Comparison of ENCODE assay signal across 8 cellular contexts in the genomic region with DNA sequence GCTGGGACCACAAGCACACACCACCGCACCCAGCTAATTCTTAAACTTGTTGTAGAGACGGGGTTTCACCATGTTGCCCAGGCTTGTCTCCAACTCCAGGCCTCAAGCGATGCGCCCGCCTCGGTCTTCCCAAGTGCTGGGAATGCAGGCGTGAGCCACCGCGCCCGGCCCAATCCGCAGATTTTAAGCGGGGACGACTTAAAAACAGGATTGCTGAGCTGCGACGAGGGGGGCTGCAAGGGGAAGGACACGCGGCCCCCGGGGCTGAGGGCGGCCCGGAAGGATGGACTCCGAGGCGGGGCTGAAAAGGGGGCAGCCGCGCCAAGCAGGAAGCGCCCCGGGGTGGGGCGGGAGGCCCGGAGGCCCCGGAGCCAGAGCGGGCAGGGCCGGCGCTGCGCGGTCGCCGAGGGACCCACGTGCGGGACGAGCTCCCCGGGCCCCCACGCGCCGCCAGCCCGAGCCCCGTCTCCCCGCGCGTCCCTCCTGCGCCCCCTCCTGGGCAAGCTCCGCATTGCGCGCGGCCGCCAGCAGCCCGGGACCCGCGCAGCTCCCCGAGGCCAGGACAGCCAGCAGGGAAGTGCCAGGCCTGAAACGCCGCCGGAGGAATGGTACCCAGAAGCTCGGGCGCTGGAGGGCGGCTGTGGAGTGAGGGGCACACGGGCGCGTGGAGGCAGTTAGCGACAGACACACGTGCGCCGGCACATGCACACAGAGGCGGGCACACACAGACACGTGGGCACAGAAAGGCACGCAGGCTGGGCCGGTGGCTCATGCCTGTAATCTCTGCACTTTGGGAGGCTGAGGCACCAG. TPM values are rescaled to one million over a fixed set of nuclear protein-coding genes. Genes with fewer than 3 reads are reported as not detected.
A peak's percentile ranks its signal among the peaks of the same experiment; 100 is the strongest.
DNase-seq lines count a peak whose midpoint lies in the region; ATAC-seq and TF ChIP-seq lines count a peak whose summit lies in the region.

No MANE protein-coding gene starts in this region.

- in situ Hi-C loops in T47D (cut with HindIII; ENCODE audit: low pct_unique_long_range_greater_than_20kb, low sequenced_read_pairs), result no loop called here

- H3K4me1 ChIP-seq in ES-I3 (ENCODE audit: insufficient read depth, low read length), result peaks cover 3% of the 10 kb centered on the region; the same call in 1 of the 2 replicates

- H3K9me3 ChIP-seq in ES-I3 (ENCODE audit: control insufficient read depth, insufficient read depth, low read length), result no peaks in the 10 kb centered on the region

- no peaks in the 10 kb centered on the region for H3K36me3 ChIP-seq in ES-I3 (ENCODE audit: insufficient read depth, low read length)

- ATAC-seq in WTC11 (peak; percentile 9), HG02981 (IDR thresholded peaks at IDR 0.05; ENCODE audit: unreplicated experiment) (no peak)

- no peaks in the 10 kb centered on the region for H3K9me3 Mint-ChIP-seq in WTC11

- H3K27me3 Mint-ChIP-seq in WTC11 (ENCODE audit: low read depth), result peaks cover 13% of the 10 kb centered on the region; the same call in 1 of the 2 replicates

- H3K36me3 Mint-ChIP-seq in WTC11, result no peaks in the 10 kb centered on the region

- POLR2A ChIA-PET in WTC11 (lab: Charles Lee), result interaction anchor here (0.6 to 2.3 kb wide), 4 partner anchors 12 to 96 kb away, joined by 3 to 11 read pairs (median 4); no protein-coding TSS in a partner anchor

- peak; percentile 98 for TF ChIP-seq CTCF in LNCaP clone FGC (IDR thresholded peaks at IDR 0.05; ENCODE audit: control insufficient read depth, extremely low read depth, insufficient read depth)
- TF ChIP-seq CTCF in WTC11 (IDR thresholded peaks at IDR 0.05), result peak; percentile 94

- H3K27ac Mint-ChIP-seq in WTC11, result no peak overlapping the region

- DNase-seq in LNCaP clone FGC (ENCODE audit: low read depth), result no peak
- peak; percentile 80 for DNase-seq in WTC11 (ENCODE audit: low spot score)
- DNase-seq in T47D (ENCODE audit: low read depth in 1 of 2, low spot score in 1 of 2), result peak; percentile 60 to 70
- peak; percentile 76 for DNase-seq in inferior parietal cortex (ENCODE audit: extremely low spot score)
- peak; percentile 84 for DNase-seq in stimulated activated CD4-positive, alpha-beta T cell treated with anti-CD3 and anti-CD28 coated beads, Interleukin-15, amount 100 ng/mL, for 24 hours
- DNase-seq in NCI-H774 (lab: John Stamatoyannopoulos, UW), result no peak

- H3K4me3 Mint-ChIP-seq in WTC11, result peak overlapping the region; percentile 27

- CTCF ChIA-PET in WTC11 (lab: Charles Lee), result interaction anchor here (0.6 to 12.0 kb wide), 66 partner anchors 9 to 414 kb away, joined by 3 to 312 read pairs (median 6); partner anchors contain the start of genes CALML6, CDK11A, CFAP74 and FAAP20

- H3K4me1 Mint-ChIP-seq in WTC11, result peaks cover 23% of the 10 kb centered on the region

- H3K9ac ChIP-seq in ES-I3 (ENCODE audit: low read depth, low read length), result peak overlapping the region; percentile 40; the same call in 1 of the 2 replicates

- no peak overlapping the region for H3K4me3 ChIP-seq in LNCaP clone FGC (ENCODE audit: low read depth, low read length)

TF ChIP-seq in WTC11, 78 proteins besides CTCF, POLR2A, EP300 and RAD21 (continues in another document):
- TF ChIP-seq FOXP1 (CRISPR knock-in tag; IDR thresholded peaks at IDR 0.05; ENCODE audit: borderline replicate concordance) (peak; percentile 74; the same call in 1 of the 2 replicates), PRRX2 (CRISPR knock-in tag; IDR thresholded peaks at IDR 0.05) (no peak), CBFB (CRISPR knock-in tag; IDR thresholded peaks at IDR 0.05; ENCODE audit: low read depth) (no peak), TP53 (CRISPR knock-in tag; IDR thresholded peaks at IDR 0.05) (no peak), HMGA2 (CRISPR knock-in tag; IDR thresholded peaks at IDR 0.05) (no peak), FOXK1 (CRISPR knock-in tag; IDR thresholded peaks at IDR 0.05) (no peak; the same call in 1 of the 2 replicates), SP1 (CRISPR knock-in tag; conservative IDR thresholded peaks at IDR 0.05) (peak; percentile 59), ZNF425 (CRISPR knock-in tag; conservative IDR thresholded peaks at IDR 0.05) (no peak), HMGXB4 (CRISPR knock-in tag; IDR thresholded peaks at IDR 0.05) (peak; percentile 64), MYBL2 (CRISPR knock-in tag; IDR thresholded peaks at IDR 0.05) (peak; percentile 59; the same call in 1 of the 2 replicates), ZNF317 (CRISPR knock-in tag; IDR thresholded peaks at IDR 0.05; ENCODE audit: borderline replicate concordance, low read depth) (no peak), ELF4 (CRISPR knock-in tag; IDR thresholded peaks at IDR 0.05; ENCODE audit: low read depth) (no peak), NFE2L1 (CRISPR knock-in tag; IDR thresholded peaks at IDR 0.05) (0 out of 2 replicates have a peak, but pooled peaks have one; percentile 30)
- TF ChIP-seq, protein P1, sequence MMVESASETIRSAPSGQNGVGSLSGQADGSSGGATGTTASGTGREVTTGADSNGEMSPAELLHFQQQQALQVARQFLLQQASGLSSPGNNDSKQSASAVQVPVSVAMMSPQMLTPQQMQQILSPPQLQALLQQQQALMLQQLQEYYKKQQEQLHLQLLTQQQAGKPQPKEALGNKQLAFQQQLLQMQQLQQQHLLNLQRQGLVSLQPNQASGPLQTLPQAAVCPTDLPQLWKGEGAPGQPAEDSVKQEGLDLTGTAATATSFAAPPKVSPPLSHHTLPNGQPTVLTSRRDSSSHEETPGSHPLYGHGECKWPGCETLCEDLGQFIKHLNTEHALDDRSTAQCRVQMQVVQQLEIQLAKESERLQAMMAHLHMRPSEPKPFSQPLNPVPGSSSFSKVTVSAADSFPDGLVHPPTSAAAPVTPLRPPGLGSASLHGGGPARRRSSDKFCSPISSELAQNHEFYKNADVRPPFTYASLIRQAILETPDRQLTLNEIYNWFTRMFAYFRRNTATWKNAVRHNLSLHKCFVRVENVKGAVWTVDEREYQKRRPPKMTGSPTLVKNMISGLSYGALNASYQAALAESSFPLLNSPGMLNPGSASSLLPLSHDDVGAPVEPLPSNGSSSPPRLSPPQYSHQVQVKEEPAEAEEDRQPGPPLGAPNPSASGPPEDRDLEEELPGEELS (CRISPR knock-in tag; IDR thresholded peaks at IDR 0.05), result no peak

RNA-seq across cellular contexts. Expression of gene PRKCZ, which starts 5.5 kb away (rescaled TPM):
- total RNA-seq in WTC11 (2021), result 51.9 to 52.9 TPM (median 52.5 TPM) in 3 replicates

RNA-seq across cellular contexts. Expression of gene GABRD, which starts 25.6 kb away (rescaled TPM):
- 1.7 to 2.0 TPM (median 1.8 TPM) in 3 replicates for total RNA-seq in WTC11 (2021)

RNA-seq across cellular contexts. Expression of gene CFAP74, which starts 41.1 kb away (rescaled TPM):
- total RNA-seq in WTC11 (2021), result 0.34 to 0.39 TPM (median 0.35 TPM) in 3 replicates

Comparison
In these comparisons a context has a peak if more than half of its experiments do, and no peak if none do; other contexts are left out.
1. DNase-seq: peak in WTC11 (single experiment), T47D (2 of 2), inferior parietal cortex (single experiment) and stimulated activated CD4-positive, alpha-beta T cell treated with anti-CD3 and anti-CD28 coated beads, Interleukin-15, amount 100 ng/mL, for 24 hours (single experiment); none in LNCaP clone FGC (single experiment) and NCI-H774 (single experiment).